ENCODE assay signal across 11 cellular contexts in genomic region chr21:38269567-38269917, GRCh38. TPM values are rescaled to one million over a fixed set of nuclear protein-coding genes. Genes with fewer than 3 reads are reported as not detected.
DNase-seq lines count a peak whose midpoint lies in the region; ATAC-seq, FAIRE-seq and TF ChIP-seq lines count a peak whose summit lies in the region.
"Had no signal": no experiment of that assay in that cellular context is flagged by ENCODE, and none has a peak within 500 bp of the region (broad histone marks: within the 10 kb centered on the region; RNA-seq: fewer than 3 reads in every experiment).

No MANE protein-coding gene starts in this region.

- H3K4me1 Mint-ChIP-seq in stimulated activated effector memory CD8-positive, alpha-beta T cell treated with anti-CD3 and anti-CD28 coated beads, Interleukin-12 subunit alpha, Interleukin-12 subunit beta, amount 100 ng/mL, for 72 hours, result no peaks in the 10 kb centered on the region

- H3K4me1 ChIP-seq in GM12878 (ENCODE audit: control insufficient read depth, insufficient read depth, low read length), result peaks cover 40% of the 10 kb centered on the region

- peak overlapping the region; percentile 96 for H3K27ac ChIP-seq in GM12878 (ENCODE audit: control insufficient read depth, insufficient read depth)

- RAD21 ChIA-PET in GM12878 (lab: Charles Lee; ENCODE audit: unreplicated experiment), result interaction anchor here (0.8 to 1.8 kb wide), 12 partner anchors 15 to 87 kb away, joined by 3 to 7 read pairs (median 3); no protein-coding TSS in a partner anchor

- no peaks in the 10 kb centered on the region for H3K79me2 ChIP-seq in GM12878 (ENCODE audit: control insufficient read depth, insufficient read depth, low read length)

- peak; percentile 80 for ATAC-seq in GM19395 (IDR thresholded peaks at IDR 0.05; ENCODE audit: unreplicated experiment)
- ATAC-seq in HG02981 (IDR thresholded peaks at IDR 0.05; ENCODE audit: unreplicated experiment), result peak; percentile 66
- peak; percentile 94 for ATAC-seq in GM12878
- ATAC-seq in stimulated activated effector memory CD8-positive, alpha-beta T cell treated with anti-CD3 and anti-CD28 coated beads, Interleukin-12 subunit alpha, Interleukin-12 subunit beta, amount 100 ng/mL, for 72 hours, result no peak

- H2AFZ ChIP-seq in GM12878 (ENCODE audit: control insufficient read depth, low read depth, low read length), result no peak overlapping the region

- H3K4me2 ChIP-seq in GM12878 (ENCODE audit: control insufficient read depth, insufficient read depth), result peak overlapping the region; percentile 67

- TF ChIP-seq RAD21 in GM12878 (IDR thresholded peaks at IDR 0.05; ENCODE audit: insufficient read depth, low read depth, low read length), result no peak

- no peaks in the 10 kb centered on the region; the same call in 2 of the 3 replicates for H3K9me3 ChIP-seq in GM12878 (replicated peaks; ENCODE audit: control insufficient read depth, insufficient read depth, low read length)

- TF ChIP-seq EP300 in GM12878 (IDR thresholded peaks at IDR 0.05; ENCODE audit: borderline replicate concordance in 1 of 2, control insufficient read depth in 1 of 2, low read depth in 2 of 2, low read length in 2 of 2), result peak; percentile 76 to 79; a peak in 2 of 4 replicates

- CTCF ChIA-PET in GM10248 (lab: Yijun Ruan, JAX), result interaction anchor here (0.9 to 1.1 kb wide), 3 partner anchors 30 to 83 kb away, joined by 3 read pairs; no protein-coding TSS in a partner anchor
- CTCF ChIA-PET in GM12878 (lab: Yijun Ruan, JAX), result interaction anchor here (0.6 to 6.5 kb wide), 8 partner anchors 19 to 87 kb away, joined by 3 to 42 read pairs (median 4); no protein-coding TSS in a partner anchor

- intact Hi-C loops in GM12878 (cut with micrococcal nuclease; ENCODE audit: unreplicated experiment), result loop anchor here (1.0 to 5.0 kb wide), 4 partner anchors 21 to 83 kb away; no protein-coding TSS in a partner anchor

- peak; percentile 87 for FAIRE-seq in GM12878 (lab: Jason Lieb, UNC)

- H3K36me3 Mint-ChIP-seq in stimulated activated effector memory CD8-positive, alpha-beta T cell treated with anti-CD3 and anti-CD28 coated beads, Interleukin-12 subunit alpha, Interleukin-12 subunit beta, amount 100 ng/mL, for 72 hours, result no peaks in the 10 kb centered on the region

- peak overlapping the region; percentile 32; the same call in 1 of the 2 replicates for H3K4me3 ChIP-seq in GM12878

- H3K4me3 Mint-ChIP-seq in stimulated activated effector memory CD8-positive, alpha-beta T cell treated with anti-CD3 and anti-CD28 coated beads, Interleukin-12 subunit alpha, Interleukin-12 subunit beta, amount 100 ng/mL, for 72 hours, result no peak overlapping the region

- POLR2A ChIA-PET in GM10248 (lab: Yijun Ruan, JAX), result no interaction called here
- POLR2A ChIA-PET in GM12878 (lab: Charles Lee), result interaction anchor here (1.3 kb wide), 1 partner anchor 25 kb away, joined by 4 read pairs; no protein-coding TSS in a partner anchor

- no peak overlapping the region for H3K9ac ChIP-seq in GM12878 (ENCODE audit: control insufficient read depth, insufficient read depth, low read length)

- no peaks in the 10 kb centered on the region for H3K36me3 ChIP-seq in GM12878 (ENCODE audit: control insufficient read depth in 2 of 2, insufficient read depth in 2 of 2, low read length in 1 of 2)

- no peaks in the 10 kb centered on the region for H4K20me1 ChIP-seq in GM12878 (ENCODE audit: control insufficient read depth, insufficient read depth)

- TF ChIP-seq CTCF in GM10248 (IDR thresholded peaks at IDR 0.05; ENCODE audit: control extremely low read depth, extremely low read depth, low read depth, missing control alignments) (no peak), GM12878 (IDR thresholded peaks at IDR 0.05 in 2 of 3, conservative IDR thresholded peaks at IDR 0.05 in 1 of 3; ENCODE audit: control insufficient read depth in 2 of 3, extremely low read depth in 1 of 3, insufficient read depth in 1 of 3, low read depth in 3 of 3, low read length in 3 of 3) (no peak)

- no peaks in the 10 kb centered on the region for H3K27me3 ChIP-seq in GM12878 (replicated peaks in 1 of 2; ENCODE audit: control insufficient read depth in 2 of 2, insufficient read depth in 2 of 2, low read length in 1 of 2)

- DNase-seq in GM10248 (ENCODE audit: extremely low spot score), result peak; percentile 63
- DNase-seq in GM12878 (ENCODE audit: low read depth, low spot score), result peak; percentile 87
- no peak for DNase-seq in T-helper 1 cell
- DNase-seq in stimulated activated effector memory CD8-positive, alpha-beta T cell treated with anti-CD3 and anti-CD28 coated beads, Interleukin-12 subunit alpha, Interleukin-12 subunit beta, amount 100 ng/mL, for 72 hours (ENCODE audit: low spot score in 2 of 2), result no peak
- DNase-seq in SIG-M5 (lab: John Stamatoyannopoulos, UW), result no peak
- no peak for DNase-seq in hypothalamus (lab: John Stamatoyannopoulos, UW)
- DNase-seq: caudate nucleus, occipital lobe, OCI-M1 had no signal

- 0% methylated on average over 2 of the region's 2 CpGs for WGBS in GM12878 (ENCODE audit: insufficient coverage, insufficient replicate concordance, low lambda C conversion rate, missing lambda C conversion rate)

- SMC1A ChIA-PET in GM12878 (lab: Charles Lee; ENCODE audit: uncharacterized antibody, unreplicated experiment), result interaction anchor here (0.6 to 9.0 kb wide), 12 partner anchors 22 to 557 kb away, joined by 3 to 57 read pairs (median 4); no protein-coding TSS in a partner anchor

- H3K9me3 Mint-ChIP-seq in stimulated activated effector memory CD8-positive, alpha-beta T cell treated with anti-CD3 and anti-CD28 coated beads, Interleukin-12 subunit alpha, Interleukin-12 subunit beta, amount 100 ng/mL, for 72 hours, result no peaks in the 10 kb centered on the region

- TF ChIP-seq POLR2A in GM12878 (IDR thresholded peaks at IDR 0.05; ENCODE audit: low read depth, low read length), result no peak

- BruUV-seq in GM12878 (replicated peaks; lab: Mats Ljungman, UMichigan), result no TSS peak

- no peak overlapping the region for H3K27ac Mint-ChIP-seq in stimulated activated effector memory CD8-positive, alpha-beta T cell treated with anti-CD3 and anti-CD28 coated beads, Interleukin-12 subunit alpha, Interleukin-12 subunit beta, amount 100 ng/mL, for 72 hours

- in situ Hi-C loops in GM12878 (cut with MboI), result loop anchor here (10.0 kb wide), 1 partner anchor 1015 kb away; no protein-coding TSS in a partner anchor

TF ChIP-seq in GM12878, 131 proteins besides CTCF, POLR2A, EP300 and RAD21 (continues in another document):
- TF ChIP-seq TAF1 (IDR thresholded peaks at IDR 0.05; ENCODE audit: borderline replicate concordance, low read depth, low read length) (no peak), IRF5 (IDR thresholded peaks at IDR 0.05; ENCODE audit: borderline replicate concordance) (no peak), MTA3 (IDR thresholded peaks at IDR 0.05; ENCODE audit: borderline replicate concordance, low read length) (peak; percentile 44; the same call in 1 of the 2 replicates), JUNB (IDR thresholded peaks at IDR 0.05) (no peak), IKZF2 (IDR thresholded peaks at IDR 0.05) (peak; percentile 94 to 95), FOS (IDR thresholded peaks at IDR 0.05; ENCODE audit: borderline replicate concordance, extremely low read depth, insufficient read length) (no peak), NR2C1 (IDR thresholded peaks at IDR 0.05) (no peak), ZNF274 (IDR thresholded peaks at IDR 0.05; ENCODE audit: insufficient read depth, insufficient read length) (no peak), IRF3 (IDR thresholded peaks at IDR 0.05) (no peak), ATF7 (IDR thresholded peaks at IDR 0.05; ENCODE audit: low read depth) (peak; percentile 57; the same call in 1 of the 2 replicates), KAT2A (conservative IDR thresholded peaks at IDR 0.05; ENCODE audit: control insufficient read depth, low read depth, low read length) (no peak), RAD51 (IDR thresholded peaks at IDR 0.05) (no peak), ZNF622 (IDR thresholded peaks at IDR 0.05) (no peak)

RNA-seq across cellular contexts. Expression of gene KCNJ15, which starts 12.8 kb away (rescaled TPM):
- total RNA-seq in GM12878 (2013; cell fraction: nucleolus; rRNA removed), result 0.33 and 0.91 TPM in 2 replicates
- total RNA-seq in GM12878 (2014; rRNA removed), result not detected in 2 replicates
- not detected in 2 replicates for total RNA-seq in GM12878 (2014; rRNA removed; fragmentation: Illumina TruSeq; extraction: Trizol)
- 0.46 and 0.56 TPM in 2 replicates for total RNA-seq in GM12878 (2021)
- not detected for polyA plus RNA-seq in GM12878 (2011; ENCODE audit: low read depth)
- polyA plus RNA-seq in GM12878 (2011; rRNA removed), result 1.9 and 2.7 TPM in 2 replicates
- 1.5 and 1.8 TPM in 2 replicates for polyA plus RNA-seq in GM12878 (2011; cell fraction: cytosol; rRNA removed)
- 2.4 and 2.5 TPM in 2 replicates for polyA plus RNA-seq in GM12878 (2011; cell fraction: nucleus; rRNA removed)
- polyA plus RNA-seq in GM12878 (2012), result 0.08 and 0.34 TPM in 2 replicates
- polyA plus RNA-seq in GM12878 (2014; fragmentation: Illumina TruSeq; extraction: Trizol), result 0.19 TPM in 1 of 2 replicates, not detected in the other
- under 1 TPM in 1 of 2 experiments, not detected in 1; 0.05 TPM for polyA plus RNA-seq in GM12878 (2014; fragmentation: Nextera tagmentation; extraction: Ambion mirVana)
- polyA plus RNA-seq in GM12878 (2014; rRNA removed), result 0.16 TPM in 1 of 2 replicates, not detected in the other
- polyA plus RNA-seq in GM12878 (2016; fragmentation: Nextera tagmentation; extraction: Ambion mirVana), result not detected
- polyA minus RNA-seq in GM12878 (2011; rRNA and poly(A)+ RNA removed), result 3.7 and 4.2 TPM in 2 replicates
- polyA minus RNA-seq in GM12878 (2011; cell fraction: cytosol; rRNA and poly(A)+ RNA removed), result 0.40 and 1.2 TPM in 2 replicates
- polyA minus RNA-seq in GM12878 (2011; cell fraction: nucleus; rRNA and poly(A)+ RNA removed), result 0.24 and 0.57 TPM in 2 replicates

Comparison
In these comparisons a context has a peak if more than half of its experiments do, and no peak if none do; other contexts are left out.
1. DNase-seq: peak in GM10248 (single experiment) and GM12878 (single experiment); none in T-helper 1 cell (0 of 5), stimulated activated effector memory CD8-positive, alpha-beta T cell treated with anti-CD3 and anti-CD28 coated beads, Interleukin-12 subunit alpha, Interleukin-12 subunit beta, amount 100 ng/mL, for 72 hours (0 of 2), SIG-M5 (single experiment) and hypothalamus (0 of 51).